In genomic region chr4:163535657-163536056, GRCh38 we compare ENCODE assay signal across 21 cellular contexts. TPM values are rescaled to one million over a fixed set of nuclear protein-coding genes. Genes with fewer than 3 reads are reported as not detected.
A peak's percentile ranks its signal among the peaks of the same experiment; 100 is the strongest.
DNase-seq lines count a peak whose midpoint lies in the region; ATAC-seq and TF ChIP-seq lines count a peak whose summit lies in the region.
"Had no signal": no experiment of that assay in that cellular context is flagged by ENCODE, and none has a peak within 500 bp of the region (broad histone marks: within the 10 kb centered on the region; RNA-seq: fewer than 3 reads in every experiment).

No MANE protein-coding gene starts in this region.

- no peak overlapping the region for H3K4me3 Mint-ChIP-seq in activated CD8-positive, alpha-beta T cell treated with anti-CD3 and anti-CD28 coated beads for 36 hours
- no peak overlapping the region for H3K4me3 Mint-ChIP-seq in stimulated activated memory B cell treated with anti-CD40 and anti-IgM and Interleukin-4, amounts not matched to agents 10 μg/mL and 1 μg/mL and 100 μg/mL, for 72 hours
- H3K4me3 Mint-ChIP-seq: activated T-cell treated with anti-CD3 and anti-CD28 coated beads, Interleukin-2, amount 50 U/mL, for 24 hours had no signal

- POLR2A ChIA-PET in activated CD8-positive, alpha-beta T cell treated with anti-CD3 and anti-CD28 coated beads for 36 hours (lab: Charles Lee) = interaction anchor here (0.6 kb wide), 1 partner anchor 787 kb away, joined by 3 read pairs; no protein-coding TSS in a partner anchor

- intact Hi-C loops in activated CD8-positive, alpha-beta T cell treated with anti-CD3 and anti-CD28 coated beads for 36 hours (cut with micrococcal nuclease) = no loop called here

- H3K9me3 Mint-ChIP-seq in activated CD8-positive, alpha-beta T cell treated with anti-CD3 and anti-CD28 coated beads for 36 hours = no peaks in the 10 kb centered on the region
- H3K9me3 Mint-ChIP-seq in stimulated activated memory B cell treated with anti-CD40 and anti-IgM and Interleukin-4, amounts not matched to agents 10 μg/mL and 1 μg/mL and 100 μg/mL, for 72 hours = no peaks in the 10 kb centered on the region
- no peaks in the 10 kb centered on the region for H3K9me3 Mint-ChIP-seq in activated naive CD4-positive, alpha-beta T cell treated with anti-CD3 and anti-CD28 coated beads, Interleukin-2, amount 50 U/mL, for 72 hours
- H3K9me3 Mint-ChIP-seq: activated T-cell treated with anti-CD3 and anti-CD28 coated beads, Interleukin-2, amount 50 U/mL, for 24 hours had no signal

- TF ChIP-seq POLR2A in upper lobe of left lung (IDR thresholded peaks at IDR 0.05) = no peak

- no peak overlapping the region for H2BK12ac ChIP-seq in trophoblast cell (ENCODE audit: low read length)

- H3K79me2 ChIP-seq in trophoblast cell (ENCODE audit: control insufficient read depth, insufficient read depth, low read length, poor library complexity) = no peaks in the 10 kb centered on the region

- CTCF ChIA-PET in activated CD8-positive, alpha-beta T cell treated with anti-CD3 and anti-CD28 coated beads for 36 hours (lab: Charles Lee) = interaction anchor here (0.9 to 1.6 kb wide), 5 partner anchors 13 to 50 kb away, joined by 3 to 6 read pairs (median 3); no protein-coding TSS in a partner anchor

- H4K12ac ChIP-seq in trophoblast cell (ENCODE audit: low read depth, low read length) = no peak overlapping the region

- no peak overlapping the region for H4K8ac ChIP-seq in trophoblast cell (ENCODE audit: low read depth, low read length)

- no peak for TF ChIP-seq EP300 in upper lobe of left lung (IDR thresholded peaks at IDR 0.05)

- no peak overlapping the region for H2BK120ac ChIP-seq in trophoblast cell (ENCODE audit: insufficient read depth, low read length, poor library complexity)

- DNase-seq in NCI-H82 (lab: John Stamatoyannopoulos, UW) (peak; percentile 8), NCI-H82 treated with DMSO at 0.1 percent for 48 hours (lab: John Stamatoyannopoulos, UW; ENCODE audit: unreplicated experiment) (no peak), upper lobe of left lung (no peak), trophoblast cell (no peak)
- no peak for DNase-seq in activated CD8-positive, alpha-beta T cell treated with anti-CD3 and anti-CD28 coated beads for 36 hours
- no peak for DNase-seq in activated naive CD4-positive, alpha-beta T cell treated with anti-CD3 and anti-CD28 coated beads, Interleukin-2, amount 50 U/mL, for 72 hours (ENCODE audit: low spot score in 2 of 2)
- DNase-seq: activated CD4-positive, alpha-beta T cell treated with anti-CD3 and anti-CD28 coated beads, Interleukin-2, amount 50 U/mL, for 48 hours; activated naive CD4-positive, alpha-beta T cell treated with anti-CD3 and anti-CD28 coated beads, Interleukin-2, amount 50 U/mL, for 16 hours; activated T-cell treated with anti-CD3 and anti-CD28 coated beads, Interleukin-2, amount 50 U/mL, for 24 hours; brain microvascular endothelial cell; hypothalamus; kidney glomerular epithelial cell; MM.1S; NCI-H1694; spleen; SW 1271 had no signal

- H3K27ac ChIP-seq in upper lobe of left lung (no peak overlapping the region), trophoblast cell (ENCODE audit: low read depth, low read length) (no peak overlapping the region)
- H3K27ac ChIP-seq: brain microvascular endothelial cell, coronary artery, spleen, thoracic aorta had no signal

- H2BK5ac ChIP-seq in trophoblast cell (ENCODE audit: low read depth, low read length, poor library complexity) = no peak overlapping the region

- no peak overlapping the region for H3K18ac ChIP-seq in trophoblast cell (ENCODE audit: low read length)

- H3K9me3 ChIP-seq in upper lobe of left lung (no peaks in the 10 kb centered on the region), trophoblast cell (ENCODE audit: insufficient read depth, low read depth, low read length) (no peaks in the 10 kb centered on the region)
- H3K9me3 ChIP-seq: spleen, thoracic aorta had no signal

- no peaks in the 10 kb centered on the region for H3K4me1 Mint-ChIP-seq in activated CD8-positive, alpha-beta T cell treated with anti-CD3 and anti-CD28 coated beads for 36 hours (ENCODE audit: low read depth)
- peaks cover 30% of the 10 kb centered on the region for H3K4me1 Mint-ChIP-seq in stimulated activated memory B cell treated with anti-CD40 and anti-IgM and Interleukin-4, amounts not matched to agents 10 μg/mL and 1 μg/mL and 100 μg/mL, for 72 hours

- 87 to 91% methylated on average over 1 of the region's 1 CpG for WGBS in upper lobe of left lung, 2 donors
- no CpG with 5 or more reads among the region's 1 CpG for WGBS in trophoblast cell (ENCODE audit: extremely low coverage, insufficient coverage, insufficient read length)

- H3K4ac ChIP-seq in trophoblast cell (ENCODE audit: low read depth, low read length) = no peak overlapping the region

- ATAC-seq in HG03175 (IDR thresholded peaks at IDR 0.05; ENCODE audit: unreplicated experiment) (peak; percentile 57), upper lobe of left lung (ENCODE audit: low FRiP score in 2 of 2) (no peak)
- ATAC-seq in activated CD8-positive, alpha-beta T cell treated with anti-CD3 and anti-CD28 coated beads for 36 hours = peak; percentile 55
- no peak for ATAC-seq in stimulated activated memory B cell treated with anti-CD40 and anti-IgM and Interleukin-4, amounts not matched to agents 10 μg/mL and 1 μg/mL and 100 μg/mL, for 72 hours
- ATAC-seq in activated naive CD4-positive, alpha-beta T cell treated with anti-CD3 and anti-CD28 coated beads, Interleukin-2, amount 50 U/mL, for 72 hours = no peak
- ATAC-seq: Right ventricle myocardium inferior had no signal

- H3K36me3 ChIP-seq in upper lobe of left lung (peaks cover 0 to 10% (median 0%) of the 10 kb centered on the region in 4 donors), trophoblast cell (ENCODE audit: control insufficient read depth in 1 of 2, insufficient read depth in 2 of 2, low read length in 2 of 2) (no peaks in the 10 kb centered on the region)
- H3K36me3 ChIP-seq: brain microvascular endothelial cell, thoracic aorta had no signal

- H3K9ac ChIP-seq in trophoblast cell (ENCODE audit: low read length) = no peak overlapping the region

- no peak overlapping the region for H3K14ac ChIP-seq in trophoblast cell (ENCODE audit: low read length)

- H3K4me3 ChIP-seq in upper lobe of left lung (no peak overlapping the region), trophoblast cell (ENCODE audit: low read depth, low read length) (no peak overlapping the region)
- H3K4me3 ChIP-seq: coronary artery, spleen, thoracic aorta had no signal

- H3K23ac ChIP-seq in trophoblast cell (ENCODE audit: low read length) = no peak overlapping the region

- no peaks in the 10 kb centered on the region for H3K79me1 ChIP-seq in trophoblast cell (ENCODE audit: low read length)

- H3K27ac Mint-ChIP-seq in activated CD8-positive, alpha-beta T cell treated with anti-CD3 and anti-CD28 coated beads for 36 hours = no peak overlapping the region
- peak overlapping the region; percentile 78 for H3K27ac Mint-ChIP-seq in stimulated activated memory B cell treated with anti-CD40 and anti-IgM and Interleukin-4, amounts not matched to agents 10 μg/mL and 1 μg/mL and 100 μg/mL, for 72 hours
- H3K27ac Mint-ChIP-seq in activated naive CD4-positive, alpha-beta T cell treated with anti-CD3 and anti-CD28 coated beads, Interleukin-2, amount 50 U/mL, for 72 hours = no peak overlapping the region
- H3K27ac Mint-ChIP-seq: activated T-cell treated with anti-CD3 and anti-CD28 coated beads, Interleukin-2, amount 50 U/mL, for 24 hours had no signal

- no peak overlapping the region for H2AFZ ChIP-seq in trophoblast cell (ENCODE audit: insufficient read depth, low read length, poor library complexity)

- H4K91ac ChIP-seq in trophoblast cell (ENCODE audit: low read depth, low read length) = no peak overlapping the region

- H2AK5ac ChIP-seq in trophoblast cell (ENCODE audit: low read length) = no peak overlapping the region

- H3K27me3 Mint-ChIP-seq in activated CD8-positive, alpha-beta T cell treated with anti-CD3 and anti-CD28 coated beads for 36 hours = no peaks in the 10 kb centered on the region
- no peaks in the 10 kb centered on the region for H3K27me3 Mint-ChIP-seq in stimulated activated memory B cell treated with anti-CD40 and anti-IgM and Interleukin-4, amounts not matched to agents 10 μg/mL and 1 μg/mL and 100 μg/mL, for 72 hours
- H3K27me3 Mint-ChIP-seq: activated T-cell treated with anti-CD3 and anti-CD28 coated beads, Interleukin-2, amount 50 U/mL, for 24 hours had no signal

- H3K4me1 ChIP-seq in upper lobe of left lung (no peaks in the 10 kb centered on the region), trophoblast cell (ENCODE audit: control insufficient read depth in 1 of 2, insufficient read depth in 2 of 2, low read length in 2 of 2) (no peaks in the 10 kb centered on the region)
- H3K4me1 ChIP-seq: spleen had no signal

- peaks cover 13% of the 10 kb centered on the region for H3K36me3 Mint-ChIP-seq in activated CD8-positive, alpha-beta T cell treated with anti-CD3 and anti-CD28 coated beads for 36 hours (ENCODE audit: low read depth)
- peaks cover 32% of the 10 kb centered on the region for H3K36me3 Mint-ChIP-seq in stimulated activated memory B cell treated with anti-CD40 and anti-IgM and Interleukin-4, amounts not matched to agents 10 μg/mL and 1 μg/mL and 100 μg/mL, for 72 hours
- H3K36me3 Mint-ChIP-seq in activated naive CD4-positive, alpha-beta T cell treated with anti-CD3 and anti-CD28 coated beads, Interleukin-2, amount 50 U/mL, for 72 hours = peaks cover 0 to 4% of the 10 kb centered on the region in 2 donors

- no peak for TF ChIP-seq CTCF in activated CD8-positive, alpha-beta T cell treated with anti-CD3 and anti-CD28 coated beads for 36 hours (IDR thresholded peaks at IDR 0.05)
- no peak for TF ChIP-seq CTCF in upper lobe of left lung (IDR thresholded peaks at IDR 0.05)

- H3K4me2 ChIP-seq in trophoblast cell (ENCODE audit: low read length) = no peak overlapping the region

- H3K27me3 ChIP-seq in upper lobe of left lung (no peaks in the 10 kb centered on the region), trophoblast cell (ENCODE audit: insufficient read depth, low read length) (no peaks in the 10 kb centered on the region)
- H3K27me3 ChIP-seq: brain microvascular endothelial cell, spleen had no signal

RNA-seq across cellular contexts. Expression of gene TMA16, which starts 41.2 kb away (rescaled TPM):
- total RNA-seq in activated CD8-positive, alpha-beta T cell treated with anti-CD3 and anti-CD28 coated beads for 36 hours = 10 to 100 TPM; 53.5 to 58.4 TPM
- total RNA-seq in activated naive CD4-positive, alpha-beta T cell treated with anti-CD3 and anti-CD28 coated beads, Interleukin-2, amount 50 U/mL, for 72 hours = 10 to 100 TPM; 20.2 to 45.4 TPM
- 10 to 100 TPM; 11.3 to 25.2 (median 17.7) TPM for total RNA-seq in upper lobe of left lung
- 28.0 and 29.8 TPM in 2 replicates for polyA plus RNA-seq in trophoblast cell (2013)

Comparison
In these comparisons a context has a peak if more than half of its experiments do, and no peak if none do; other contexts are left out.
1. ATAC-seq: peak in HG03175 (single experiment) and activated CD8-positive, alpha-beta T cell treated with anti-CD3 and anti-CD28 coated beads for 36 hours (single experiment); none in stimulated activated memory B cell treated with anti-CD40 and anti-IgM and Interleukin-4, amounts not matched to agents 10 μg/mL and 1 μg/mL and 100 μg/mL, for 72 hours (single experiment), activated naive CD4-positive, alpha-beta T cell treated with anti-CD3 and anti-CD28 coated beads, Interleukin-2, amount 50 U/mL, for 72 hours (0 of 2) and upper lobe of left lung (0 of 2).